9 cellular contexts compared by ENCODE assay signal in the genomic region with DNA sequence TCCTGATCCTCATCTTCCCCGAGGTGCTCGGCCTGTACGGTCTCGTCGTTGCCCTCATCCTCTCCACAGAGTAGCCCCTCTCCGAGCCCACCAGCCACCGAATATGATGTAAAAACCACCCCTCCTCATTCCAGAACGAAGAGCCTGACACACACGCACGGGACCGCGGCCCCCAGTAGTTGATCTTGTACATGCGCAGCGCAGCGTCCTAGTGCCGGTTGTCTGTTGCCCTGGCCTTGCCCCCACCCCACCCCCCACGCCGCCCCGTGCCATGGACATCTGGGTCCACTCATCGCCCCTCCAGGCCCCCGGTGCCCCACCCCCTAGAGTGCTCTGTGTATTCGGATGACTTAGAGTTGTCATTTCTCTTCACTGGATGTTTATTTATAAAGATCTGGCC. TPM values are rescaled to one million over a fixed set of nuclear protein-coding genes. Genes with fewer than 3 reads are reported as not detected.
DNase-seq lines count a peak whose midpoint lies in the region; ATAC-seq, FAIRE-seq and TF ChIP-seq lines count a peak whose summit lies in the region.
"Had no signal": no experiment of that assay in that cellular context is flagged by ENCODE, and none has a peak within 500 bp of the region (broad histone marks: within the 10 kb centered on the region; RNA-seq: fewer than 3 reads in every experiment).

No MANE protein-coding gene starts in this region.

- H3K36me3 ChIP-seq in adipocyte (ENCODE audit: control insufficient read depth, insufficient read depth, low read length, severe bottlenecking): no peaks in the 10 kb centered on the region

- TF ChIP-seq CTCF in HFFc6 (IDR thresholded peaks at IDR 0.05): no peak

- peak overlapping the region; percentile 85 for H3K4me3 Mint-ChIP-seq in HFFc6
- peak overlapping the region; percentile 88 to 100 (median 97) for H3K4me3 Mint-ChIP-seq in immature natural killer cell
- peak overlapping the region; percentile 57 to 90 for H3K4me3 Mint-ChIP-seq in stimulated activated naive CD8-positive, alpha-beta T cell treated with anti-CD3 and anti-CD28 coated beads, Interleukin-15, amount 100 ng/mL, for 72 hours

- H3K4me1 Mint-ChIP-seq in HFFc6 (ENCODE audit: low read depth) (peaks cover 33% of the 10 kb centered on the region), immature natural killer cell (peaks cover 17 to 20% of the 10 kb centered on the region in 2 donors)
- H3K4me1 Mint-ChIP-seq in stimulated activated naive CD8-positive, alpha-beta T cell treated with anti-CD3 and anti-CD28 coated beads, Interleukin-15, amount 100 ng/mL, for 72 hours: peaks cover 25% of the 10 kb centered on the region

- peaks cover 13% of the 10 kb centered on the region for H3K4me1 ChIP-seq in adipocyte (ENCODE audit: control insufficient read depth, insufficient read depth, low read length)

- H3K36me3 Mint-ChIP-seq in HFFc6 (ENCODE audit: low read depth) (no peaks in the 10 kb centered on the region), immature natural killer cell (peaks cover 0 to 5% (median 0%) of the 10 kb centered on the region in 3 donors)

- peak overlapping the region; percentile 81 for H3K9ac ChIP-seq in adipocyte (ENCODE audit: low read length)

- DNase-seq in HFFc6: no peak
- DNase-seq in adipocyte (ENCODE audit: low read depth): no peak
- DNase-seq in immature natural killer cell: no peak
- no peak for DNase-seq in stimulated activated naive CD8-positive, alpha-beta T cell treated with anti-CD3 and anti-CD28 coated beads, Interleukin-15, amount 100 ng/mL, for 72 hours
- DNase-seq in GM19239 (ENCODE audit: insufficient read length, low spot score): no peak
- no peak for DNase-seq in GM19238 (ENCODE audit: insufficient read length, low spot score)
- DNase-seq: NCI-H748 treated with DMSO at 0.1 percent for 48 hours, T1000 had no signal

- no peak for ATAC-seq in stimulated activated naive CD8-positive, alpha-beta T cell treated with anti-CD3 and anti-CD28 coated beads, Interleukin-15, amount 100 ng/mL, for 72 hours
- ATAC-seq in GM18909 (IDR thresholded peaks at IDR 0.05; ENCODE audit: poor library complexity, unreplicated experiment): no peak

- H3K9me3 ChIP-seq in adipocyte (ENCODE audit: control insufficient read depth, low read length): no peaks in the 10 kb centered on the region

- peak overlapping the region; percentile 79 for H3K4me3 ChIP-seq in adipocyte (ENCODE audit: low read length)

- H3K27me3 Mint-ChIP-seq in HFFc6 (ENCODE audit: insufficient read depth): peaks cover 1% of the 10 kb centered on the region; the same call in 1 of the 2 replicates
- peaks cover 0 to 3% (median under 1%) of the 10 kb centered on the region in 3 donors for H3K27me3 Mint-ChIP-seq in immature natural killer cell (ENCODE audit: low read depth in 3 of 3)
- H3K27me3 Mint-ChIP-seq in stimulated activated naive CD8-positive, alpha-beta T cell treated with anti-CD3 and anti-CD28 coated beads, Interleukin-15, amount 100 ng/mL, for 72 hours: no peaks in the 10 kb centered on the region

- H3K9me3 Mint-ChIP-seq in HFFc6: peaks cover 7% of the 10 kb centered on the region
- H3K9me3 Mint-ChIP-seq in immature natural killer cell: no peaks in the 10 kb centered on the region
- H3K9me3 Mint-ChIP-seq in stimulated activated naive CD8-positive, alpha-beta T cell treated with anti-CD3 and anti-CD28 coated beads, Interleukin-15, amount 100 ng/mL, for 72 hours: no peaks in the 10 kb centered on the region

- H3K27ac Mint-ChIP-seq in HFFc6: peak overlapping the region; percentile 98
- peak overlapping the region in 3 of 6 donors; percentile 42 to 96 (median 71) for H3K27ac Mint-ChIP-seq in immature natural killer cell
- peak overlapping the region; percentile 74 to 99 for H3K27ac Mint-ChIP-seq in stimulated activated naive CD8-positive, alpha-beta T cell treated with anti-CD3 and anti-CD28 coated beads, Interleukin-15, amount 100 ng/mL, for 72 hours

- H3K27me3 ChIP-seq in adipocyte (replicated peaks; ENCODE audit: control insufficient read depth, insufficient read depth, low read length): no peaks in the 10 kb centered on the region

- no peak for FAIRE-seq in GM19239 (lab: Jason Lieb, UNC)

RNA-seq across cellular contexts. Expression of gene PRPH2, which starts 5.2 kb away (rescaled TPM):
- 1 to 10 TPM in 2 of 6 experiments, under 1 TPM in 4; 0.19 to 2.0 (median 0.37) TPM for total RNA-seq in HFFc6 (2021; fragmentation: NEBNext Ultra II Directional; extraction: Animal tissue kit (Norgen Biotek cat#: 25700))
- polyA plus RNA-seq in immature natural killer cell: under 1 TPM in 2 of 3 donors, not detected in 1; 0.08 to 0.25 TPM

RNA-seq across cellular contexts. Expression of gene TBCC, which starts 18.3 kb away (rescaled TPM):
- 10 to 100 TPM; 20.6 to 25.2 (median 22.5) TPM for total RNA-seq in HFFc6 (2021; fragmentation: NEBNext Ultra II Directional; extraction: Animal tissue kit (Norgen Biotek cat#: 25700))
- 100 to 1,000 TPM; 109 to 140 (median 134) TPM for polyA plus RNA-seq in immature natural killer cell

RNA-seq across cellular contexts. Expression of gene BICRAL, which starts 54.2 kb away (rescaled TPM):
- 1 to 10 TPM; 8.0 to 9.8 (median 9.4) TPM for total RNA-seq in HFFc6 (2021; fragmentation: NEBNext Ultra II Directional; extraction: Animal tissue kit (Norgen Biotek cat#: 25700))
- polyA plus RNA-seq in immature natural killer cell: 1 to 10 TPM; 1.9 to 5.3 (median 2.4) TPM
